In the genomic region with DNA sequence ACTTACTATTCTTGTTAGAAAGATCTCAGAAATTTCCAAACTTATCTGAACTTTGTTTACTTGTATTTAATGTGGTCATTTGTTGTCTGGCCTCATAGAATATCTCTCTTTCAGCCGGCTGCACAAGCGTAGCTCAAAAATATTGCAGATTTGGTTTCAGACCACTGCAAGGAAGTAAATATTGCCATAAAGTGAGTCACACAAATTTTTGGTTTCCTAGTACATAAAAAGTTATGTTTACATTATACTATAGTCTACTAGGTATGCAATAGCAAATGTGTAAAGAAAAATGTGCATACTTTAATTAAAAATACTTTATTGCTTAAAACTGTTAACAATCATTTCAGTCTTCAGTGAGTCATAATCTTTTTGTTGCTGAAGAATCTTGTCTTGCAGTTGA, we compare ENCODE assay signal across 14 cellular contexts.
"Had no signal": no experiment of that assay in that cellular context is flagged by ENCODE, and none has a peak within 500 bp of the region (broad histone marks: within the 10 kb centered on the region; RNA-seq: fewer than 3 reads in every experiment).

No MANE protein-coding gene starts in this region.

- DNase-seq: activated CD4-positive, alpha-beta T cell treated with anti-CD3 and anti-CD28 coated beads, Interleukin-2, amount 10 ng/mL, durations not matched to agents 24 days and 14 days; activated CD4-positive, CD25-positive, alpha-beta regulatory T cell; activated gamma-delta T cell treated with Interleukin-2 at 50 U/mL for 16 hours; amygdala; foreskin melanocyte; stimulated activated CD4-positive, alpha-beta T cell treated with anti-CD3 and anti-CD28 coated beads, Interleukin-4, amount 100 ng/mL, for 24 hours; stimulated activated naive CD4-positive, alpha-beta T cell; tibial artery had no signal

- H3K4me3 ChIP-seq: esophagus muscularis mucosa, right atrium auricular region, skin epidermis, tibial artery had no signal

- H3K27ac ChIP-seq: esophagus muscularis mucosa, right atrium auricular region, skin epidermis, tibial artery had no signal

- H3K27me3 ChIP-seq: esophagus muscularis mucosa, right atrium auricular region, tibial artery had no signal

- H3K4me1 ChIP-seq: esophagus muscularis mucosa, right atrium auricular region had no signal

- H3K9me3 ChIP-seq: esophagus muscularis mucosa, right atrium auricular region, tibial artery had no signal

- FAIRE-seq: colon, endometrium, urothelium cell line had no signal

- H3K36me3 ChIP-seq: esophagus muscularis mucosa, right atrium auricular region, tibial artery had no signal
